ENCODE assay signal across 19 cellular contexts in genomic region chr5:177595026-177595585, GRCh38. TPM values are rescaled to one million over a fixed set of nuclear protein-coding genes. Genes with fewer than 3 reads are reported as not detected.
DNase-seq lines count a peak whose midpoint lies in the region; ATAC-seq, FAIRE-seq and TF ChIP-seq lines count a peak whose summit lies in the region.
"Had no signal": no experiment of that assay in that cellular context is flagged by ENCODE, and none has a peak within 500 bp of the region (broad histone marks: within the 10 kb centered on the region; RNA-seq: fewer than 3 reads in every experiment).

No MANE protein-coding gene starts in this region.

- TF ChIP-seq POLR2A in K562 (conservative IDR thresholded peaks at IDR 0.05) (no peak), spleen (IDR thresholded peaks at IDR 0.05) (no peak)

- H3K9ac ChIP-seq in K562 (ENCODE audit: insufficient read depth in 1 of 2, low read depth in 2 of 2, low read length in 2 of 2) = peak overlapping the region in 1 of 2 experiments; percentile 33; a peak in 1 of 4 replicates

- no peak for TF ChIP-seq EP300 in K562 (IDR thresholded peaks at IDR 0.05; ENCODE audit: low read length)

- in situ Hi-C loops in K562 (cut with MboI) = no loop called here

- FAIRE-seq in K562 (lab: Jason Lieb, UNC) = no peak
- FAIRE-seq: A549, D721Med, GM12892, GM19239, H1 had no signal

- H3K36me3 ChIP-seq in K562 (ENCODE audit: control insufficient read depth, insufficient read depth, low read length) = peaks cover 39% of the 10 kb centered on the region
- peaks cover 0 to 41% (median 36%) of the 10 kb centered on the region in 6 donors for H3K36me3 ChIP-seq in spleen

- no peaks in the 10 kb centered on the region for H3K9me1 ChIP-seq in K562 (ENCODE audit: control insufficient read depth, insufficient read depth, low read length)

- H3K4me1 ChIP-seq in K562 (replicated peaks in 1 of 2; ENCODE audit: control insufficient read depth in 2 of 2, insufficient read depth in 2 of 2, low read length in 2 of 2) = peaks cover 9 to 23% of the 10 kb centered on the region in 2 experiments; a peak in 4 of 5 replicates
- peaks cover 5 to 64% (median 38%) of the 10 kb centered on the region in 6 donors for H3K4me1 ChIP-seq in spleen
- H3K4me1 ChIP-seq: BE2C, HAP-1 had no signal

- H3K27ac ChIP-seq in K562 (ENCODE audit: extremely low read depth, low read depth, low read length) = no peak overlapping the region
- H3K27ac ChIP-seq in spleen = no peak overlapping the region
- H3K27ac ChIP-seq: A549, C4-2B had no signal

- BruUV-seq in K562 (replicated peaks; lab: Mats Ljungman, UMichigan) = no TSS peak

- POLR2A ChIA-PET in K562 (lab: Yijun Ruan, JAX) = interaction anchor here (1.1 kb wide), 1 partner anchor 50 kb away, joined by 3 read pairs; no protein-coding TSS in a partner anchor

- no peak overlapping the region for H2AFZ ChIP-seq in K562 (ENCODE audit: low read depth, low read length)

- H3K27me3 ChIP-seq in K562 (ENCODE audit: control insufficient read depth in 2 of 2, insufficient read depth in 2 of 2, low read length in 2 of 2) = no peaks in the 10 kb centered on the region
- H3K27me3 ChIP-seq in spleen (replicated peaks in 1 of 7) = peaks cover 0 to 7% (median 0%) of the 10 kb centered on the region in 7 donors
- H3K27me3 ChIP-seq: BE2C had no signal

- TF ChIP-seq RAD21 in K562 (CRISPR knock-in tag; conservative IDR thresholded peaks at IDR 0.05 in 1 of 2, IDR thresholded peaks at IDR 0.05 in 1 of 2) = no peak

- peak; percentile 50 for DNase-seq in cardiac septum (ENCODE audit: low spot score)
- DNase-seq in Right ventricle myocardium inferior (ENCODE audit: missing footprints) = no peak
- no peak for DNase-seq in K562 (ENCODE audit: extremely low read depth in 1 of 4, low spot score in 3 of 4)
- DNase-seq in spleen = peak; percentile 42
- DNase-seq in RPMI8226 = no peak
- no peak for DNase-seq in NCI-H146 (lab: John Stamatoyannopoulos, UW)
- DNase-seq: BE2C, COR-L47, DMS153, DND-41, GDM1 had no signal

- intact Hi-C loops in cardiac septum (cut with DNase I) (no loop called here), Right ventricle myocardium inferior (cut with DNase I) (no loop called here), K562 (cut with micrococcal nuclease) (no loop called here), spleen (cut with DNase I; ENCODE audit: low total_unique reads) (no loop called here)

- TF ChIP-seq CTCF in K562 (IDR thresholded peaks at IDR 0.05 in 2 of 3, conservative IDR thresholded peaks at IDR 0.05 in 1 of 3; ENCODE audit: insufficient read depth in 2 of 3, low read depth in 1 of 3, low read length in 3 of 3) = no peak
- no peak for TF ChIP-seq CTCF in spleen (IDR thresholded peaks at IDR 0.05 in 8 of 11, conservative IDR thresholded peaks at IDR 0.05 in 3 of 11)

- no peak for ATAC-seq in Right ventricle myocardium inferior
- no peak for ATAC-seq in K562
- ATAC-seq: A549; CD8-positive, alpha-beta T cell had no signal

- CTCF ChIA-PET in K562 (lab: Yijun Ruan, JAX; ENCODE audit: low intra/inter-chr PET ratio) = no interaction called here

- H3K79me2 ChIP-seq in K562 (ENCODE audit: control insufficient read depth, insufficient read depth, low read length) = peaks cover 25% of the 10 kb centered on the region

- H3K9me3 ChIP-seq in K562 (replicated peaks; ENCODE audit: control insufficient read depth, insufficient read depth, low read depth, low read length) (no peaks in the 10 kb centered on the region), spleen (no peaks in the 10 kb centered on the region)
- H3K9me3 ChIP-seq: A549, BE2C, HAP-1 had no signal

- H4K20me1 ChIP-seq in K562 (replicated peaks; ENCODE audit: control insufficient read depth, insufficient read depth, low read length) = peaks cover 7% of the 10 kb centered on the region

- H3K4me3 ChIP-seq in K562 (no peak overlapping the region), spleen (no peak overlapping the region)
- H3K4me3 ChIP-seq: A549, HAP-1 had no signal

- WGBS in K562 (ENCODE audit: insufficient coverage, low coverage, missing lambda C conversion rate) = 94% methylated on average over 7 of the region's 8 CpGs
- 90 to 100% (median 97%) methylated on average over 4 to 8 of the region's 8 CpGs for WGBS in spleen, 5 donors

- no peak overlapping the region for H3K4me2 ChIP-seq in K562 (ENCODE audit: insufficient read depth, low read length)
- H3K4me2 ChIP-seq: A549 had no signal

TF ChIP-seq in K562, 482 proteins besides CTCF, POLR2A, EP300 and RAD21:
- TF ChIP-seq RBFOX2 (IDR thresholded peaks at IDR 0.05; ENCODE audit: low read depth, low read length) (peak; percentile 46), MXD1 (CRISPR knock-in tag; IDR thresholded peaks at IDR 0.05; ENCODE audit: borderline replicate concordance, poor library complexity, severe bottlenecking) (no peak)

RNA-seq across cellular contexts. Expression of gene TMED9, which starts 3.1 kb away (rescaled TPM):
- total RNA-seq in cardiac septum (94.9 TPM), Right ventricle myocardium inferior (75.3 TPM), K562 (2014; rRNA removed) (90.0 and 98.0 TPM in 2 replicates), K562 (2014; rRNA removed; fragmentation: Illumina TruSeq; extraction: Trizol) (57.1 and 65.9 TPM in 2 replicates), K562 (2015; rRNA removed; fragmentation: Illumina TruSeq; extraction: Trizol) (72.8 and 73.5 TPM in 2 replicates), K562 (2021) (147 and 173 TPM in 2 replicates), spleen (100 to 1,000 TPM in 4 of 7 donors, 10 to 100 TPM in 3; 72.0 to 126 (median 110) TPM)
- 151 and 356 TPM in 2 replicates for total RNA-seq in K562 (2011; cell fraction: chromatin; rRNA removed; ENCODE audit: low replicate concordance)
- total RNA-seq in K562 (2011; cell fraction: nucleolus; rRNA removed) = 455 and 495 TPM in 2 replicates
- total RNA-seq in K562 (2011; cell fraction: nucleoplasm; rRNA removed) = 410 and 412 TPM in 2 replicates
- polyA plus RNA-seq in K562 (2011; rRNA removed) (301 and 375 TPM in 2 replicates), K562 (2014; fragmentation: Illumina TruSeq; extraction: Trizol) (144 and 168 TPM in 2 replicates), K562 (2014; fragmentation: Nextera tagmentation; extraction: Ambion mirVana) (10 to 100 TPM; 43.7 to 53.2 TPM), K562 (2014; rRNA removed) (213 and 235 TPM in 2 replicates), spleen (10 to 100 TPM; 52.6 to 96.9 (median 91.9) TPM)
- polyA plus RNA-seq in K562 (2011; cell fraction: cytosol; rRNA removed) = 280 and 325 TPM in 2 replicates
- 112 and 139 TPM in 2 replicates for polyA plus RNA-seq in K562 (2011; cell fraction: nucleus; rRNA removed)
- 181 and 366 TPM in 2 replicates for polyA plus RNA-seq in K562 (2012)
- polyA minus RNA-seq in K562 (2011; rRNA and poly(A)+ RNA removed) = 208 and 226 TPM in 2 replicates
- polyA minus RNA-seq in K562 (2011; cell fraction: cytosol; rRNA and poly(A)+ RNA removed) = 75.1 and 101 TPM in 2 replicates
- 40.4 and 90.7 TPM in 2 replicates for polyA minus RNA-seq in K562 (2011; cell fraction: nucleus; rRNA and poly(A)+ RNA removed)

RNA-seq across cellular contexts. Expression of gene B4GALT7, which starts 4.8 kb away (rescaled TPM):
- 16.1 TPM for total RNA-seq in cardiac septum
- 13.2 TPM for total RNA-seq in Right ventricle myocardium inferior
- total RNA-seq in K562 (2011; cell fraction: chromatin; rRNA removed; ENCODE audit: low replicate concordance) = 14.2 and 45.7 TPM in 2 replicates
- 39.6 and 42.7 TPM in 2 replicates for total RNA-seq in K562 (2011; cell fraction: nucleolus; rRNA removed)
- 25.6 and 30.6 TPM in 2 replicates for total RNA-seq in K562 (2011; cell fraction: nucleoplasm; rRNA removed)
- total RNA-seq in K562 (2014; rRNA removed) = 15.1 and 18.2 TPM in 2 replicates
- total RNA-seq in K562 (2014; rRNA removed; fragmentation: Illumina TruSeq; extraction: Trizol) = 2.3 and 4.6 TPM in 2 replicates
- total RNA-seq in K562 (2015; rRNA removed; fragmentation: Illumina TruSeq; extraction: Trizol) = 9.1 and 9.7 TPM in 2 replicates
- total RNA-seq in K562 (2021) = 17.7 and 18.3 TPM in 2 replicates
- 9.5 and 11.4 TPM in 2 replicates for polyA plus RNA-seq in K562 (2011; rRNA removed)
- 12.4 and 32.8 TPM in 2 replicates for polyA plus RNA-seq in K562 (2011; cell fraction: cytosol; rRNA removed)
- 18.8 and 34.8 TPM in 2 replicates for polyA plus RNA-seq in K562 (2011; cell fraction: nucleus; rRNA removed)
- 11.7 and 19.4 TPM in 2 replicates for polyA plus RNA-seq in K562 (2012)
- polyA plus RNA-seq in K562 (2014; fragmentation: Illumina TruSeq; extraction: Trizol) = 8.8 and 14.6 TPM in 2 replicates
- polyA plus RNA-seq in K562 (2014; fragmentation: Nextera tagmentation; extraction: Ambion mirVana) = under 1 TPM; 0.34 to 0.88 TPM
- 15.0 and 16.6 TPM in 2 replicates for polyA plus RNA-seq in K562 (2014; rRNA removed)
- polyA minus RNA-seq in K562 (2011; rRNA and poly(A)+ RNA removed) = 3.1 and 5.6 TPM in 2 replicates
- 7.4 and 7.8 TPM in 2 replicates for polyA minus RNA-seq in K562 (2011; cell fraction: cytosol; rRNA and poly(A)+ RNA removed)
- polyA minus RNA-seq in K562 (2011; cell fraction: nucleus; rRNA and poly(A)+ RNA removed) = 12.8 and 18.5 TPM in 2 replicates
- 10 to 100 TPM; 26.8 to 35.6 (median 32.5) TPM for total RNA-seq in spleen
- 10 to 100 TPM; 22.7 to 43.8 (median 37.4) TPM for polyA plus RNA-seq in spleen

RNA-seq across cellular contexts. Expression of gene FAM193B, which starts 40.7 kb away (rescaled TPM):
- total RNA-seq in cardiac septum (25.4 TPM), Right ventricle myocardium inferior (29.5 TPM), K562 (2014; rRNA removed) (33.6 and 53.1 TPM in 2 replicates), K562 (2014; rRNA removed; fragmentation: Illumina TruSeq; extraction: Trizol) (15.2 and 18.0 TPM in 2 replicates), K562 (2015; rRNA removed; fragmentation: Illumina TruSeq; extraction: Trizol) (31.7 and 37.3 TPM in 2 replicates), K562 (2021) (58.7 and 59.4 TPM in 2 replicates), spleen (100 to 1,000 TPM in 5 of 7 donors, 10 to 100 TPM in 2; 86.9 to 155 (median 116) TPM)
- total RNA-seq in K562 (2011; cell fraction: chromatin; rRNA removed; ENCODE audit: low replicate concordance) = 296 and 489 TPM in 2 replicates
- 300 and 332 TPM in 2 replicates for total RNA-seq in K562 (2011; cell fraction: nucleolus; rRNA removed)
- total RNA-seq in K562 (2011; cell fraction: nucleoplasm; rRNA removed) = 230 and 273 TPM in 2 replicates
- polyA plus RNA-seq in K562 (2011; rRNA removed) (51.5 and 73.5 TPM in 2 replicates), K562 (2014; fragmentation: Illumina TruSeq; extraction: Trizol) (44.1 and 45.0 TPM in 2 replicates), K562 (2014; fragmentation: Nextera tagmentation; extraction: Ambion mirVana) (1 to 10 TPM; 4.4 to 5.0 TPM), K562 (2014; rRNA removed) (73.4 and 76.4 TPM in 2 replicates), spleen (100 to 1,000 TPM; 145 to 364 (median 348) TPM)
- 30.7 and 38.5 TPM in 2 replicates for polyA plus RNA-seq in K562 (2011; cell fraction: cytosol; rRNA removed)
- 492 and 661 TPM in 2 replicates for polyA plus RNA-seq in K562 (2011; cell fraction: nucleus; rRNA removed)
- polyA plus RNA-seq in K562 (2012) = 52.7 and 87.6 TPM in 2 replicates
- 11.0 and 15.0 TPM in 2 replicates for polyA minus RNA-seq in K562 (2011; rRNA and poly(A)+ RNA removed)
- 10.5 and 24.3 TPM in 2 replicates for polyA minus RNA-seq in K562 (2011; cell fraction: cytosol; rRNA and poly(A)+ RNA removed)
- polyA minus RNA-seq in K562 (2011; cell fraction: nucleus; rRNA and poly(A)+ RNA removed) = 47.3 and 51.4 TPM in 2 replicates

Comparison
In these comparisons a context has a peak if more than half of its experiments do, and no peak if none do; other contexts are left out.
1. DNase-seq: peak in cardiac septum (single experiment) and spleen (single experiment); none in Right ventricle myocardium inferior (single experiment), K562 (0 of 4), RPMI8226 (single experiment) and NCI-H146 (single experiment).